ENCODE assay signal across 1 cellular context in genomic region chr3:49788056-49788455, GRCh38.
TF ChIP-seq lines count a peak whose summit lies in the region.

No MANE protein-coding gene starts in this region.

TF ChIP-seq in K562, 482 proteins besides CTCF, POLR2A, EP300 and RAD21:
- TF ChIP-seq NFXL1 (CRISPR knock-in tag; IDR thresholded peaks at IDR 0.05) = no peak
- no peak for TF ChIP-seq THRA (IDR thresholded peaks at IDR 0.05)
- no peak for TF ChIP-seq PRMT5 (CRISPR knock-in tag; IDR thresholded peaks at IDR 0.05)
- no peak for TF ChIP-seq ZNF133 (CRISPR knock-in tag; IDR thresholded peaks at IDR 0.05)
- no peak for TF ChIP-seq MYC (IDR thresholded peaks at IDR 0.05; ENCODE audit: low read depth, low read length)
- no peak for TF ChIP-seq MYC (CRISPR knock-in tag; IDR thresholded peaks at IDR 0.05; ENCODE audit: borderline replicate concordance, low read depth)
- TF ChIP-seq ZNF316 (IDR thresholded peaks at IDR 0.05) = no peak
- TF ChIP-seq TAF7 (tag; IDR thresholded peaks at IDR 0.05) = no peak
- TF ChIP-seq PHF8 (IDR thresholded peaks at IDR 0.05; ENCODE audit: borderline replicate concordance, low read length) = no peak
- TF ChIP-seq WHSC1 (IDR thresholded peaks at IDR 0.05; ENCODE audit: low read length) = no peak
- TF ChIP-seq TCF7 (IDR thresholded peaks at IDR 0.05; ENCODE audit: borderline replicate concordance) = no peak
- no peak for TF ChIP-seq CBFB (CRISPR knock-in tag; IDR thresholded peaks at IDR 0.05)
- TF ChIP-seq CHD4 (IDR thresholded peaks at IDR 0.05; ENCODE audit: insufficient read depth, insufficient replicate concordance, low read depth, low read length, poor library complexity, severe bottlenecking) = no peak
- no peak for TF ChIP-seq POLR2H (tag; IDR thresholded peaks at IDR 0.05; ENCODE audit: low read depth)
- TF ChIP-seq L3MBTL2 (IDR thresholded peaks at IDR 0.05) = no peak
- TF ChIP-seq ATF1 (CRISPR knock-in tag; IDR thresholded peaks at IDR 0.05) = no peak
- TF ChIP-seq ATF1 (tag; IDR thresholded peaks at IDR 0.05) = no peak
